ENCODE assay signal across 9 cellular contexts in genomic region chr5:179559280-179560252, GRCh38. TPM values are rescaled to one million over a fixed set of nuclear protein-coding genes. Genes with fewer than 3 reads are reported as not detected.
DNase-seq lines count a peak whose midpoint lies in the region; ATAC-seq and TF ChIP-seq lines count a peak whose summit lies in the region.
"Had no signal": no experiment of that assay in that cellular context is flagged by ENCODE, and none has a peak within 500 bp of the region (broad histone marks: within the 10 kb centered on the region; RNA-seq: fewer than 3 reads in every experiment).

No MANE protein-coding gene starts in this region.

- no peak for TF ChIP-seq CTCF in OCI-LY1 (IDR thresholded peaks at IDR 0.05; ENCODE audit: low read length)

- H3K4me3 ChIP-seq in OCI-LY1 (ENCODE audit: low read depth, low read length, poor library complexity, severe bottlenecking): peak overlapping the region; percentile 78

- H3K9me3 ChIP-seq in OCI-LY1 (ENCODE audit: low read length): no peaks in the 10 kb centered on the region

- H3K27me3 Mint-ChIP-seq in naive thymus-derived CD8-positive, alpha-beta T cell: no peaks in the 10 kb centered on the region
- H3K27me3 Mint-ChIP-seq in stimulated activated memory B cell treated with anti-CD40 and anti-IgM and Interleukin-4, amounts not matched to agents 10 μg/mL and 1 μg/mL and 100 μg/mL, for 72 hours: no peaks in the 10 kb centered on the region

- no peaks in the 10 kb centered on the region for H3K9me3 Mint-ChIP-seq in naive thymus-derived CD8-positive, alpha-beta T cell
- no peaks in the 10 kb centered on the region for H3K9me3 Mint-ChIP-seq in stimulated activated memory B cell treated with anti-CD40 and anti-IgM and Interleukin-4, amounts not matched to agents 10 μg/mL and 1 μg/mL and 100 μg/mL, for 72 hours

- peaks cover 0 to 39% (median 13%) of the 10 kb centered on the region in 3 donors for H3K36me3 Mint-ChIP-seq in naive thymus-derived CD8-positive, alpha-beta T cell
- H3K36me3 Mint-ChIP-seq in stimulated activated memory B cell treated with anti-CD40 and anti-IgM and Interleukin-4, amounts not matched to agents 10 μg/mL and 1 μg/mL and 100 μg/mL, for 72 hours: peaks cover 11% of the 10 kb centered on the region

- H2AFZ ChIP-seq in OCI-LY1 (ENCODE audit: low read length): no peak overlapping the region

- peak overlapping the region; percentile 88 for H3K9ac ChIP-seq in OCI-LY1 (ENCODE audit: low read length)
- H3K9ac ChIP-seq: KMS-11 had no signal

- H3K9me2 ChIP-seq in OCI-LY1 (ENCODE audit: low read depth, low read length): no peaks in the 10 kb centered on the region

- H3K4me3 Mint-ChIP-seq in naive thymus-derived CD8-positive, alpha-beta T cell: peak overlapping the region; percentile 83 to 94 (median 92)
- peak overlapping the region; percentile 93 for H3K4me3 Mint-ChIP-seq in stimulated activated memory B cell treated with anti-CD40 and anti-IgM and Interleukin-4, amounts not matched to agents 10 μg/mL and 1 μg/mL and 100 μg/mL, for 72 hours

- peak; percentile 62 for ATAC-seq in GM19324 (IDR thresholded peaks at IDR 0.05; ENCODE audit: low FRiP score, unreplicated experiment)
- ATAC-seq in HG03469 (IDR thresholded peaks at IDR 0.05; ENCODE audit: unreplicated experiment): peak; percentile 94
- ATAC-seq in naive thymus-derived CD8-positive, alpha-beta T cell: peak; percentile 99 to 100
- ATAC-seq in stimulated activated memory B cell treated with anti-CD40 and anti-IgM and Interleukin-4, amounts not matched to agents 10 μg/mL and 1 μg/mL and 100 μg/mL, for 72 hours: peak; percentile 100

- peaks cover 5 to 37% (median 21%) of the 10 kb centered on the region in 4 donors for H3K4me1 Mint-ChIP-seq in naive thymus-derived CD8-positive, alpha-beta T cell
- H3K4me1 Mint-ChIP-seq in stimulated activated memory B cell treated with anti-CD40 and anti-IgM and Interleukin-4, amounts not matched to agents 10 μg/mL and 1 μg/mL and 100 μg/mL, for 72 hours: peaks cover 17% of the 10 kb centered on the region

- peak overlapping the region; percentile 72 for H3K27ac ChIP-seq in OCI-LY1 (ENCODE audit: low read depth, low read length, poor library complexity, severe bottlenecking)
- H3K27ac ChIP-seq: KMS-11 had no signal

- no peaks in the 10 kb centered on the region for H3K27me3 ChIP-seq in OCI-LY1 (ENCODE audit: insufficient read depth, low read length)

- POLR2A ChIA-PET in naive thymus-derived CD8-positive, alpha-beta T cell (lab: Charles Lee): interaction anchor here (0.9 to 3.7 kb wide), 5 partner anchors 9 to 63 kb away, joined by 3 to 58 read pairs (median 4); partner anchors contain the start of genes HNRNPH1 and RUFY1

- peak overlapping the region; percentile 90 for H3K4me2 ChIP-seq in OCI-LY1 (ENCODE audit: low read length)
- H3K4me2 ChIP-seq: KMS-11 had no signal

- peaks cover 27% of the 10 kb centered on the region for H3K36me3 ChIP-seq in OCI-LY1 (ENCODE audit: insufficient read depth, low read length)

- H3K4me1 ChIP-seq in OCI-LY1 (ENCODE audit: insufficient read depth, low read length, severe bottlenecking): peaks cover 12% of the 10 kb centered on the region

- H3F3A ChIP-seq in OCI-LY1 (ENCODE audit: insufficient read depth, low read length): no peaks in the 10 kb centered on the region

- H4K20me1 ChIP-seq in OCI-LY1 (ENCODE audit: insufficient read depth, low read length): no peaks in the 10 kb centered on the region

- H3K79me2 ChIP-seq in OCI-LY1 (ENCODE audit: insufficient read depth, low read length): peaks cover 5% of the 10 kb centered on the region; the same call in 1 of the 2 replicates

- H3K27ac Mint-ChIP-seq in naive thymus-derived CD8-positive, alpha-beta T cell: peak overlapping the region; percentile 82 to 96 (median 92)
- peak overlapping the region; percentile 94 for H3K27ac Mint-ChIP-seq in stimulated activated memory B cell treated with anti-CD40 and anti-IgM and Interleukin-4, amounts not matched to agents 10 μg/mL and 1 μg/mL and 100 μg/mL, for 72 hours

- DNase-seq in AG20443 (ENCODE audit: low spot score) (peak; percentile 99), fibroblast of peridontal ligament (ENCODE audit: extremely low read depth) (peak; percentile 99)
- peak; percentile 71 for DNase-seq in activated T-helper 9 cell treated with anti-CD3 and anti-CD28 coated beads, Interleukin-2, amount 50 U/mL, for 16 hours (ENCODE audit: low read depth)
- DNase-seq in naive thymus-derived CD8-positive, alpha-beta T cell: peak; percentile 75 to 94 (median 92)

RNA-seq across cellular contexts. Expression of gene RUFY1, which starts 9.2 kb away (rescaled TPM):
- total RNA-seq in naive thymus-derived CD8-positive, alpha-beta T cell: 10 to 100 TPM; 62.3 to 63.4 TPM
- 10 to 100 TPM; 27.9 to 35.3 (median 30.5) TPM for polyA plus RNA-seq in naive thymus-derived CD8-positive, alpha-beta T cell

Comparison
In these comparisons a context has a peak if more than half of its experiments do, and no peak if none do; other contexts are left out.
1. Peak in every context shown above with its lines: DNase-seq, ATAC-seq, H3K4me3 ChIP-seq and H3K27ac ChIP-seq.